ENCODE assay signal across 16 cellular contexts in genomic region chr4:54852602-54853001, GRCh38.
DNase-seq lines count a peak whose midpoint lies in the region; ATAC-seq and TF ChIP-seq lines count a peak whose summit lies in the region.
"Had no signal": no experiment of that assay in that cellular context is flagged by ENCODE, and none has a peak within 500 bp of the region (broad histone marks: within the 10 kb centered on the region; RNA-seq: fewer than 3 reads in every experiment).

No MANE protein-coding gene starts in this region.

- H3K79me2 ChIP-seq in GM23338 (replicated peaks; ENCODE audit: insufficient read depth) = no peaks in the 10 kb centered on the region

- H3K4me3 ChIP-seq in GM23338 (no peak overlapping the region), thyroid gland (replicated peaks in 1 of 3) (no peak overlapping the region), upper lobe of right lung (no peak overlapping the region)
- H3K4me3 ChIP-seq: BLaER1 had no signal

- no peak for TF ChIP-seq CTCF in GM23338 (conservative IDR thresholded peaks at IDR 0.05; ENCODE audit: low read depth in 2 of 2)
- TF ChIP-seq CTCF in thyroid gland (IDR thresholded peaks at IDR 0.05) = no peak
- no peak for TF ChIP-seq CTCF in upper lobe of right lung (IDR thresholded peaks at IDR 0.05)

- 100% methylated on average over 2 of the region's 2 CpGs for WGBS in thyroid gland, 2 donors

- no peak overlapping the region for H3K4me3 Mint-ChIP-seq in GM23338
- H3K4me3 Mint-ChIP-seq: CD8-positive, alpha-beta memory T cell had no signal

- no peak overlapping the region for H3K4me2 ChIP-seq in GM23338
- H3K4me2 ChIP-seq: BLaER1 had no signal

- H3K36me3 Mint-ChIP-seq in GM23338 (ENCODE audit: low read depth) = no peaks in the 10 kb centered on the region
- H3K36me3 Mint-ChIP-seq: CD8-positive, alpha-beta memory T cell had no signal

- H3F3A ChIP-seq in GM23338 (replicated peaks; ENCODE audit: low read depth) = no peaks in the 10 kb centered on the region

- H3K4me1 Mint-ChIP-seq in GM23338 = no peaks in the 10 kb centered on the region
- H3K4me1 Mint-ChIP-seq: CD8-positive, alpha-beta memory T cell had no signal

- intact Hi-C loops in thyroid gland (cut with DNase I) = no loop called here
- intact Hi-C loops in upper lobe of right lung (cut with DNase I) = no loop called here

- H3K36me3 ChIP-seq in GM23338 (ENCODE audit: insufficient read depth) (no peaks in the 10 kb centered on the region), thyroid gland (no peaks in the 10 kb centered on the region), upper lobe of right lung (no peaks in the 10 kb centered on the region)
- H3K36me3 ChIP-seq: BLaER1 had no signal

- no peaks in the 10 kb centered on the region for H3K9me3 Mint-ChIP-seq in GM23338

- peaks cover 1% of the 10 kb centered on the region for H3K27me3 Mint-ChIP-seq in GM23338 (ENCODE audit: insufficient read depth, low read depth, poor library complexity)
- H3K27me3 Mint-ChIP-seq: CD8-positive, alpha-beta memory T cell had no signal

- no peak overlapping the region for H3K27ac Mint-ChIP-seq in GM23338
- H3K27ac Mint-ChIP-seq: CD8-positive, alpha-beta memory T cell had no signal

- TF ChIP-seq POLR2A in thyroid gland (IDR thresholded peaks at IDR 0.05) = no peak

- H3K4me1 ChIP-seq in GM23338 (ENCODE audit: insufficient read depth) (no peaks in the 10 kb centered on the region), thyroid gland (peaks cover 37 to 71% of the 10 kb centered on the region in 2 donors), upper lobe of right lung (no peaks in the 10 kb centered on the region)
- H3K4me1 ChIP-seq: BLaER1, Caco-2 had no signal

- H3K9me3 ChIP-seq in thyroid gland (no peaks in the 10 kb centered on the region), upper lobe of right lung (no peaks in the 10 kb centered on the region)
- H3K9me3 ChIP-seq: BLaER1, Caco-2 had no signal

- H3K9me2 ChIP-seq in GM23338 (ENCODE audit: insufficient read depth) = peaks cover 3% of the 10 kb centered on the region

- H3K27ac ChIP-seq in GM23338 (ENCODE audit: low read depth) (no peak overlapping the region), caudate nucleus (ENCODE audit: low read depth, low read length) (peak overlapping the region; percentile 31), thyroid gland (peak overlapping the region; percentile 69 to 75 (median 69)), upper lobe of right lung (no peak overlapping the region)
- H3K27ac ChIP-seq: BLaER1 had no signal

- H4K20me1 ChIP-seq in GM23338 (replicated peaks; ENCODE audit: insufficient read depth) = no peaks in the 10 kb centered on the region
- H4K20me1 ChIP-seq: BLaER1 had no signal

- ATAC-seq in GM23338 = no peak
- no peak for ATAC-seq in HG03457 (IDR thresholded peaks at IDR 0.05; ENCODE audit: unreplicated experiment)
- ATAC-seq in upper lobe of right lung = no peak
- ATAC-seq: HCT116, HepG2 had no signal

- H2AFZ ChIP-seq in GM23338 = 0 out of 2 replicates have a peak overlapping the region, but pooled peaks have one; percentile 28

- H3K27me3 ChIP-seq in GM23338 (ENCODE audit: insufficient read depth) = no peaks in the 10 kb centered on the region
- no peaks in the 10 kb centered on the region for H3K27me3 ChIP-seq in thyroid gland
- no peaks in the 10 kb centered on the region for H3K27me3 ChIP-seq in upper lobe of right lung
- H3K27me3 ChIP-seq: BLaER1 had no signal

- DNase-seq in GM23338 (ENCODE audit: low spot score) (no peak), NAMALWA (ENCODE audit: low spot score) (peak; percentile 12), caudate nucleus (lab: John Stamatoyannopoulos, UW) (no peak), thyroid gland (no peak), NCI-H1694 (lab: John Stamatoyannopoulos, UW) (no peak), upper lobe of right lung (no peak)
- DNase-seq: 8988T; AML-193; Caco-2; CD8-positive, alpha-beta memory T cell; DND-41; GDM1 had no signal

TF ChIP-seq in GM23338, 12 proteins besides CTCF, POLR2A, EP300 and RAD21 (continues in another document):
- TF ChIP-seq EZH2phosphoT487 (IDR thresholded peaks at IDR 0.05; ENCODE audit: unreplicated experiment) = no peak
- TF ChIP-seq CREB1 (CRISPR knock-in tag; IDR thresholded peaks at IDR 0.05; ENCODE audit: low read depth) = no peak
- no peak for TF ChIP-seq ZNF331 (CRISPR knock-in tag; IDR thresholded peaks at IDR 0.05; ENCODE audit: low read depth)
- TF ChIP-seq NANOG (IDR thresholded peaks at IDR 0.05; ENCODE audit: borderline replicate concordance) = no peak
- no peak for TF ChIP-seq STAT1 (IDR thresholded peaks at IDR 0.05; ENCODE audit: unreplicated experiment)
- TF ChIP-seq JUNB (IDR thresholded peaks at IDR 0.05; ENCODE audit: unreplicated experiment) = no peak
- no peak for TF ChIP-seq POLR2AphosphoS5 (IDR thresholded peaks at IDR 0.05; ENCODE audit: low read depth)
- no peak for TF ChIP-seq ETS1 (IDR thresholded peaks at IDR 0.05)
- TF ChIP-seq ZNF114 (CRISPR knock-in tag; IDR thresholded peaks at IDR 0.05) = no peak
- TF ChIP-seq REST (IDR thresholded peaks at IDR 0.05; ENCODE audit: unreplicated experiment) = no peak
- no peak for TF ChIP-seq EZH2 (IDR thresholded peaks at IDR 0.05; ENCODE audit: low read depth, unreplicated experiment)

Comparison
In these comparisons a context has a peak if more than half of its experiments do, and no peak if none do; other contexts are left out.
1. H3K27ac ChIP-seq: peak in caudate nucleus (single experiment) and thyroid gland (3 of 3); none in GM23338 (single experiment) and upper lobe of right lung (single experiment).